1 cellular context compared by ENCODE assay signal in genomic region chr1:201731142-201731541, GRCh38.
TF ChIP-seq lines count a peak whose summit lies in the region.

No MANE protein-coding gene starts in this region.

TF ChIP-seq in IMR-90, 13 proteins besides CTCF, POLR2A, EP300 and RAD21 (continued from another document):
- TF ChIP-seq ELK1 (IDR thresholded peaks at IDR 0.05; ENCODE audit: borderline replicate concordance, low read depth, low read length) (no peak), MXI1 (IDR thresholded peaks at IDR 0.05; ENCODE audit: borderline replicate concordance, low read depth, low read length) (no peak), SMC3 (IDR thresholded peaks at IDR 0.05; ENCODE audit: low read depth, low read length) (no peak), RCOR1 (IDR thresholded peaks at IDR 0.05; ENCODE audit: insufficient replicate concordance, low read length) (no peak)
